Comparison of ENCODE assay signal across 8 cellular contexts in genomic region chr16:28274676-28275075, GRCh38.
"Had no signal": no experiment of that assay in that cellular context is flagged by ENCODE, and none has a peak within 500 bp of the region (broad histone marks: within the 10 kb centered on the region; RNA-seq: fewer than 3 reads in every experiment).

No MANE protein-coding gene starts in this region.

- H3K9me3 ChIP-seq: HAP-1 had no signal

- H3K36me3 ChIP-seq: HAP-1 had no signal

- H3K4me2 ChIP-seq: GM23338 had no signal

- ATAC-seq: GM23338, HCT116, K562 had no signal

- H3K27ac Mint-ChIP-seq: GM23338 had no signal

- H2AFZ ChIP-seq: GM23338 had no signal

- FAIRE-seq: HTR-8/SVneo, K562 had no signal

- H3K4me3 Mint-ChIP-seq: GM23338 had no signal

- H3K4me3 ChIP-seq: GM23338, HAP-1, K562 had no signal

- DNase-seq: H7, IMR-90, KG1 had no signal
